In the genomic region with DNA sequence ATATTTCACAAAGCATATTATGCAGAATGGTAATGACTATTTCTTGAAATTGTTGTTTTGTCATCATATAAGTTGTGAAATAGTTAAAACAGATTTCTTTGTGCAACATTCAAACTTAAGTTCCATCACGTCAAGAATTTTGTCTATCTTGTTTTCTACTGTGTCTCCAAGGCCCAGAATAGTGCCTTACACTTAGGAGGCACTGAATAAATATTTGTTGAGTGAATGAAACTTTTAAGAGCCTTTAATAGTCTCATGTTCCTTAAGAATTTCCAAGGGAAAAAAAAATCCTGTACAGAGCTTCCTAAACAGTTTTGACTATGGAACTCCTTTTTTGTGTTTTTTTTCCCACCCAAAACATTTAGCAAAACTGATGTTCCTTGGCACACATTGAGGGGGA, we compare ENCODE assay signal across 2 cellular contexts.
TF ChIP-seq lines count a peak whose summit lies in the region.

No MANE protein-coding gene starts in this region.

TF ChIP-seq in IMR-90, 13 proteins besides CTCF, POLR2A, EP300 and RAD21 (continued from another document):
- TF ChIP-seq CEBPB (IDR thresholded peaks at IDR 0.05; ENCODE audit: low read depth, low read length) = 0 out of 2 replicates have a peak, but pooled peaks have one; percentile 42

TF ChIP-seq in K562, 482 proteins besides CTCF, POLR2A, EP300 and RAD21:
- TF ChIP-seq CC2D1A (IDR thresholded peaks at IDR 0.05) (no peak), CEBPB (tag; IDR thresholded peaks at IDR 0.05) (0 out of 2 replicates have a peak, but pooled peaks have one; percentile 32)
